In genomic region chr12:56262955-56263354, GRCh38 we compare ENCODE assay signal across 4 cellular contexts. TPM values are rescaled to one million over a fixed set of nuclear protein-coding genes. Genes with fewer than 3 reads are reported as not detected.
"Had no signal": no experiment of that assay in that cellular context is flagged by ENCODE, and none has a peak within 500 bp of the region (broad histone marks: within the 10 kb centered on the region; RNA-seq: fewer than 3 reads in every experiment).

No MANE protein-coding gene starts in this region.

RNA-seq across cellular contexts. Expression of gene SLC39A5, which starts 33.1 kb away (rescaled TPM):
- total RNA-seq: left ventricle myocardium superior; naive thymus-derived CD8-positive, alpha-beta T cell; omental fat pad had no signal
- polyA plus RNA-seq: mammary epithelial cell; naive thymus-derived CD8-positive, alpha-beta T cell had no signal
